Comparison of ENCODE assay signal across 23 cellular contexts in genomic region chr5:154402611-154403010, GRCh38.
"Had no signal": no experiment of that assay in that cellular context is flagged by ENCODE, and none has a peak within 500 bp of the region (broad histone marks: within the 10 kb centered on the region; RNA-seq: fewer than 3 reads in every experiment).

No MANE protein-coding gene starts in this region.

- H3K27me3 Mint-ChIP-seq: activated CD8-positive, alpha-beta T cell treated with anti-CD3 and anti-CD28 coated beads for 36 hours; activated naive CD8-positive, alpha-beta T cell treated with anti-CD3 and anti-CD28 coated beads, Interleukin-2, amount 10 ng/mL, durations not matched to agents 7 days and 5 days had no signal

- H3K27ac ChIP-seq: adrenal gland, KMS-11, Peyer's patch, WERI-Rb-1 had no signal

- H3K9me3 Mint-ChIP-seq: activated CD8-positive, alpha-beta T cell treated with anti-CD3 and anti-CD28 coated beads for 36 hours; activated naive CD8-positive, alpha-beta T cell treated with anti-CD3 and anti-CD28 coated beads, Interleukin-2, amount 10 ng/mL, durations not matched to agents 7 days and 5 days; activated T-cell treated with anti-CD3 and anti-CD28 coated beads, Interleukin-2, amount 50 U/mL, for 72 hours had no signal

- H3K27me3 ChIP-seq: adrenal gland, Peyer's patch had no signal

- H3K4me3 Mint-ChIP-seq: activated CD8-positive, alpha-beta T cell treated with anti-CD3 and anti-CD28 coated beads for 36 hours; activated naive CD8-positive, alpha-beta T cell treated with anti-CD3 and anti-CD28 coated beads, Interleukin-2, amount 10 ng/mL, durations not matched to agents 7 days and 5 days; activated T-cell treated with anti-CD3 and anti-CD28 coated beads, Interleukin-2, amount 50 U/mL, for 72 hours had no signal

- H3K36me3 Mint-ChIP-seq: activated naive CD8-positive, alpha-beta T cell treated with anti-CD3 and anti-CD28 coated beads, Interleukin-2, amount 10 ng/mL, durations not matched to agents 7 days and 5 days had no signal

- H3K9me3 ChIP-seq: adrenal gland, Peyer's patch had no signal

- ATAC-seq: activated CD4-positive, CD25-positive, alpha-beta regulatory T cell treated with anti-CD3 and anti-CD28 coated beads, Interleukin-2, amount 50 U/mL, for 24 hours; activated CD8-positive, alpha-beta T cell treated with anti-CD3 and anti-CD28 coated beads for 36 hours; activated T-cell treated with anti-CD3 and anti-CD28 coated beads, Interleukin-2, amount 50 U/mL, for 72 hours had no signal

- H3K4me3 ChIP-seq: adrenal gland, Peyer's patch had no signal

- H3K27ac Mint-ChIP-seq: activated CD8-positive, alpha-beta T cell treated with anti-CD3 and anti-CD28 coated beads for 36 hours; activated naive CD8-positive, alpha-beta T cell treated with anti-CD3 and anti-CD28 coated beads, Interleukin-2, amount 10 ng/mL, durations not matched to agents 7 days and 5 days; activated T-cell treated with anti-CD3 and anti-CD28 coated beads, Interleukin-2, amount 50 U/mL, for 72 hours had no signal

- DNase-seq: activated CD4-positive, alpha-beta T cell treated with anti-CD3 and anti-CD28 coated beads for 4 hours; activated CD8-positive, alpha-beta memory T cell treated with anti-CD3 and anti-CD28 coated beads, Interleukin-2, amount 50 U/mL, for 4 hours; activated CD8-positive, alpha-beta T cell treated with anti-CD3 and anti-CD28 coated beads for 36 hours; activated naive CD4-positive, alpha-beta T cell treated with anti-CD3 and anti-CD28 coated beads, Interleukin-2, amount 50 U/mL, for 16 hours; activated naive CD8-positive, alpha-beta T cell treated with anti-CD3 and anti-CD28 coated beads, Interleukin-2, amount 10 ng/mL, durations not matched to agents 7 days and 5 days; activated T-cell treated with anti-CD3 and anti-CD28 coated beads, Interleukin-2, amount 50 U/mL, for 72 hours; adrenal gland; anterior cingulate cortex; NCI-H1092 treated with DMSO at 0.1 percent for 48 hours; NCI-H1417 treated with DMSO at 0.1 percent for 48 hours; NCI-H1694; NCI-H2029; NCI-H2107; NCI-H2171 treated with DMSO at 0.1 percent for 48 hours; NCI-H226; NCI-H510A; NCI-H526 treated with DMSO at 0.1 percent for 48 hours; SHP77 treated with DMSO at 0.1 percent for 48 hours; T-helper 2 cell; WERI-Rb-1 had no signal

- H3K36me3 ChIP-seq: adrenal gland, Peyer's patch, WERI-Rb-1 had no signal
